Comparison of ENCODE assay signal across 1 cellular context in the genomic region with DNA sequence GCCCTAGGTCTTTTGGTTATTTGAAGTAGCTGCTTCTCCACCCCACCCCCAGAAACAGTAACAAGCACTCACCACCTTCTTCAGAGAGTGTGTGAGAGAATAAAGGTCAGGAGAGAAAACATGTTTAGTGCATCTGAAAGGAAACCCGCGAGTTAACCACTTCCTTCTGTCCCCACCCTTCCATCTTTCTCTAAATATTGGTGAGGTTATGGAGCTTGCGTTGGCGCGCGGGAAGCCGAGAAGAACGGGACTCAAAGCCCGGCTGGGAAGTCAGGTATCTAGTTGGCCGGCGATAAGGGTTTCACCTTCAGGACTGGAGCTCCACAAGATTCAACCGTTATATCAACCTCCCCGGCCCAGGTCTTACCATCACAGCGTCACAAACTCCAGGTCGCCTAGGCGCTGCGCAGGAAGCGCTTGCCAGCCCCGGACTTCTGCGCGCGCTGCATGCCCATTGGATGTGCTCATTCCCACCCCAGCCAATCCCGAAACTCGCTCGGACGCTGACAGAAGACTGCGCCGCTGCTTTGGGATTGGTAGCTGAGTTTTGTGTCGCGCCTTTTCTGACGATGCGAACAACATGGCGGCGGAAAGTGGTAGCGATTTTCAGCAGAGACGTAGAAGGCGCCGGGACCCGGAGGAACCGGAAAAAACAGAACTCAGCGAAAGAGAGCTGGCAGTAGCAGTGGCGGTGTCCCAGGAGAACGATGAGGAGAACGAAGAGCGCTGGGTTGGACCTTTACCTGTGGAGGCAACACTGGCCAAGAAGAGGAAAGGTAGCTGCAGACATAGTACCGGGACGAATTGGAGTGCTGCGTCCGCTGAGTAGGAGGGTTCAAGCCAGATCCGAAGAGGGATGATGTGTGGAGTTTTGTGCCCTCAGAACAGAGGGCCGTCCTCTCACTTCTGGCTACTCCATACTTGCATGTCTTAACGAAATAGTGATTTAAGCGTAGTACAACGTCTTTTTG.
A peak's percentile ranks its signal among the peaks of the same experiment; 100 is the strongest.
TF ChIP-seq lines count a peak whose summit lies in the region.

A gene with protein sequence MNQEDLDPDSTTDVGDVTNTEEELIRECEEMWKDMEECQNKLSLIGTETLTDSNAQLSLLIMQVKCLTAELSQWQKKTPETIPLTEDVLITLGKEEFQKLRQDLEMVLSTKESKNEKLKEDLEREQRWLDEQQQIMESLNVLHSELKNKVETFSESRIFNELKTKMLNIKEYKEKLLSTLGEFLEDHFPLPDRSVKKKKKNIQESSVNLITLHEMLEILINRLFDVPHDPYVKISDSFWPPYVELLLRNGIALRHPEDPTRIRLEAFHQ (minus strand): TSS at position 438 of the 971 bp plus-strand sequence. CDS start 8,261 bp downstream, outside the sequence.
A gene (plus strand): TSS at position 566 of the 971 bp plus-strand sequence. CDS start 15 bp downstream, at position 581.

TF ChIP-seq in HepG2, 621 proteins besides CTCF, POLR2A, EP300 and RAD21 (continued from another document and continues in another):
- TF ChIP-seq, protein P1, sequence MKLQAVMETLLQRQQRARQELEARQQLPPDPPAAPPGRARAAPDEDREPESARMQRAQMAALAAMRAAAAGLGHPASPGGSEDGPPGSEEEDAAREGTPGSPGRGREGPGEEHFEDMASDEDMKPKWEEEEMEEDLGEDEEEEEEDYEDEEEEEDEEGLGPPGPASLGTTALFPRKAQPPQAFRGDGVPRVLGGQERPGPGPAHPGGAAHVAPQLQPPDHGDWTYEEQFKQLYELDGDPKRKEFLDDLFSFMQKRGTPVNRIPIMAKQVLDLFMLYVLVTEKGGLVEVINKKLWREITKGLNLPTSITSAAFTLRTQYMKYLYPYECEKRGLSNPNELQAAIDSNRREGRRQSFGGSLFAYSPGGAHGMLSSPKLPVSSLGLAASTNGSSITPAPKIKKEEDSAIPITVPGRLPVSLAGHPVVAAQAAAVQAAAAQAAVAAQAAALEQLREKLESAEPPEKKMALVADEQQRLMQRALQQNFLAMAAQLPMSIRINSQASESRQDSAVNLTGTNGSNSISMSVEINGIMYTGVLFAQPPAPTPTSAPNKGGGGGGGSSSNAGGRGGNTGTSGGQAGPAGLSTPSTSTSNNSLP (IDR thresholded peaks at IDR 0.05; ENCODE audit: low read depth, low read length): no peak
- no peak for TF ChIP-seq SKI (IDR thresholded peaks at IDR 0.05; ENCODE audit: partially characterized antibody)
- TF ChIP-seq, protein P2, sequence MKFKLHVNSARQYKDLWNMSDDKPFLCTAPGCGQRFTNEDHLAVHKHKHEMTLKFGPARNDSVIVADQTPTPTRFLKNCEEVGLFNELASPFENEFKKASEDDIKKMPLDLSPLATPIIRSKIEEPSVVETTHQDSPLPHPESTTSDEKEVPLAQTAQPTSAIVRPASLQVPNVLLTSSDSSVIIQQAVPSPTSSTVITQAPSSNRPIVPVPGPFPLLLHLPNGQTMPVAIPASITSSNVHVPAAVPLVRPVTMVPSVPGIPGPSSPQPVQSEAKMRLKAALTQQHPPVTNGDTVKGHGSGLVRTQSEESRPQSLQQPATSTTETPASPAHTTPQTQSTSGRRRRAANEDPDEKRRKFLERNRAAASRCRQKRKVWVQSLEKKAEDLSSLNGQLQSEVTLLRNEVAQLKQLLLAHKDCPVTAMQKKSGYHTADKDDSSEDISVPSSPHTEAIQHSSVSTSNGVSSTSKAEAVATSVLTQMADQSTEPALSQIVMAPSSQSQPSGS (CRISPR knock-in tag; IDR thresholded peaks at IDR 0.05): peak; percentile 31; the same call in 1 of the 2 replicates
- no peak for TF ChIP-seq AGO2 (optimal IDR thresholded peaks at IDR 0.05; ENCODE audit: low read depth, low read length)
- TF ChIP-seq, protein P3, sequence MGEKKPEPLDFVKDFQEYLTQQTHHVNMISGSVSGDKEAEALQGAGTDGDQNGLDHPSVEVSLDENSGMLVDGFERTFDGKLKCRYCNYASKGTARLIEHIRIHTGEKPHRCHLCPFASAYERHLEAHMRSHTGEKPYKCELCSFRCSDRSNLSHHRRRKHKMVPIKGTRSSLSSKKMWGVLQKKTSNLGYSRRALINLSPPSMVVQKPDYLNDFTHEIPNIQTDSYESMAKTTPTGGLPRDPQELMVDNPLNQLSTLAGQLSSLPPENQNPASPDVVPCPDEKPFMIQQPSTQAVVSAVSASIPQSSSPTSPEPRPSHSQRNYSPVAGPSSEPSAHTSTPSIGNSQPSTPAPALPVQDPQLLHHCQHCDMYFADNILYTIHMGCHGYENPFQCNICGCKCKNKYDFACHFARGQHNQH (CRISPR knock-in tag; IDR thresholded peaks at IDR 0.05): peak; percentile 71; the same call in 1 of the 2 replicates
- TF ChIP-seq ZSCAN29 (CRISPR knock-in tag; conservative IDR thresholded peaks at IDR 0.05): 0 out of 2 replicates have a peak, but pooled peaks have one; percentile 25
- TF ChIP-seq ATF7 (IDR thresholded peaks at IDR 0.05): no peak
- TF ChIP-seq ATF7 (CRISPR knock-in tag; IDR thresholded peaks at IDR 0.05): no peak
- TF ChIP-seq, protein P4, sequence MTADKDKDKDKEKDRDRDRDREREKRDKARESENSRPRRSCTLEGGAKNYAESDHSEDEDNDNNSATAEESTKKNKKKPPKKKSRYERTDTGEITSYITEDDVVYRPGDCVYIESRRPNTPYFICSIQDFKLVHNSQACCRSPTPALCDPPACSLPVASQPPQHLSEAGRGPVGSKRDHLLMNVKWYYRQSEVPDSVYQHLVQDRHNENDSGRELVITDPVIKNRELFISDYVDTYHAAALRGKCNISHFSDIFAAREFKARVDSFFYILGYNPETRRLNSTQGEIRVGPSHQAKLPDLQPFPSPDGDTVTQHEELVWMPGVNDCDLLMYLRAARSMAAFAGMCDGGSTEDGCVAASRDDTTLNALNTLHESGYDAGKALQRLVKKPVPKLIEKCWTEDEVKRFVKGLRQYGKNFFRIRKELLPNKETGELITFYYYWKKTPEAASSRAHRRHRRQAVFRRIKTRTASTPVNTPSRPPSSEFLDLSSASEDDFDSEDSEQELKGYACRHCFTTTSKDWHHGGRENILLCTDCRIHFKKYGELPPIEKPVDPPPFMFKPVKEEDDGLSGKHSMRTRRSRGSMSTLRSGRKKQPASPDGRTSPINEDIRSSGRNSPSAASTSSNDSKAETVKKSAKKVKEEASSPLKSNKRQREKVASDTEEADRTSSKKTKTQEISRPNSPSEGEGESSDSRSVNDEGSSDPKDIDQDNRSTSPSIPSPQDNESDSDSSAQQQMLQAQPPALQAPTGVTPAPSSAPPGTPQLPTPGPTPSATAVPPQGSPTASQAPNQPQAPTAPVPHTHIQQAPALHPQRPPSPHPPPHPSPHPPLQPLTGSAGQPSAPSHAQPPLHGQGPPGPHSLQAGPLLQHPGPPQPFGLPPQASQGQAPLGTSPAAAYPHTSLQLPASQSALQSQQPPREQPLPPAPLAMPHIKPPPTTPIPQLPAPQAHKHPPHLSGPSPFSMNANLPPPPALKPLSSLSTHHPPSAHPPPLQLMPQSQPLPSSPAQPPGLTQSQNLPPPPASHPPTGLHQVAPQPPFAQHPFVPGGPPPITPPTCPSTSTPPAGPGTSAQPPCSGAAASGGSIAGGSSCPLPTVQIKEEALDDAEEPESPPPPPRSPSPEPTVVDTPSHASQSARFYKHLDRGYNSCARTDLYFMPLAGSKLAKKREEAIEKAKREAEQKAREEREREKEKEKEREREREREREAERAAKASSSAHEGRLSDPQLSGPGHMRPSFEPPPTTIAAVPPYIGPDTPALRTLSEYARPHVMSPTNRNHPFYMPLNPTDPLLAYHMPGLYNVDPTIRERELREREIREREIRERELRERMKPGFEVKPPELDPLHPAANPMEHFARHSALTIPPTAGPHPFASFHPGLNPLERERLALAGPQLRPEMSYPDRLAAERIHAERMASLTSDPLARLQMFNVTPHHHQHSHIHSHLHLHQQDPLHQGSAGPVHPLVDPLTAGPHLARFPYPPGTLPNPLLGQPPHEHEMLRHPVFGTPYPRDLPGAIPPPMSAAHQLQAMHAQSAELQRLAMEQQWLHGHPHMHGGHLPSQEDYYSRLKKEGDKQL (CRISPR knock-in tag; IDR thresholded peaks at IDR 0.05; ENCODE audit: low read depth): no peak
- TF ChIP-seq ZNF788 (CRISPR knock-in tag; IDR thresholded peaks at IDR 0.05; ENCODE audit: borderline replicate concordance): 0 out of 2 replicates have a peak, but pooled peaks have one; percentile 84
- TF ChIP-seq CCAR2 (optimal IDR thresholded peaks at IDR 0.05; ENCODE audit: low read depth, low read length): no peak
- TF ChIP-seq, protein P5, sequence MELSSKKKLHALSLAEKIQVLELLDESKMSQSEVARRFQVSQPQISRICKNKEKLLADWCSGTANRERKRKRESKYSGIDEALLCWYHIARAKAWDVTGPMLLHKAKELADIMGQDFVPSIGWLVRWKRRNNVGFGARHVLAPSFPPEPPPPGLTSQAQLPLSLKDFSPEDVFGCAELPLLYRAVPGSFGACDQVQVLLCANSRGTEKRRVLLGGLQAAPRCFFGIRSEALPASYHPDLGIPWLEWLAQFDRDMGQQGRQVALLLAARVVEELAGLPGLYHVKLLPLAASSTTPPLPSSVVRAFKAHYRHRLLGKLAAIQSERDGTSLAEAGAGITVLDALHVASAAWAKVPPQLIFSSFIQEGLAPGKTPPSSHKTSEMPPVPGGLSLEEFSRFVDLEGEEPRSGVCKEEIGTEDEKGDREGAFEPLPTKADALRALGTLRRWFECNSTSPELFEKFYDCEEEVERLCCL (CRISPR knock-in tag; IDR thresholded peaks at IDR 0.05; ENCODE audit: borderline replicate concordance): no peak
- TF ChIP-seq, protein P6, sequence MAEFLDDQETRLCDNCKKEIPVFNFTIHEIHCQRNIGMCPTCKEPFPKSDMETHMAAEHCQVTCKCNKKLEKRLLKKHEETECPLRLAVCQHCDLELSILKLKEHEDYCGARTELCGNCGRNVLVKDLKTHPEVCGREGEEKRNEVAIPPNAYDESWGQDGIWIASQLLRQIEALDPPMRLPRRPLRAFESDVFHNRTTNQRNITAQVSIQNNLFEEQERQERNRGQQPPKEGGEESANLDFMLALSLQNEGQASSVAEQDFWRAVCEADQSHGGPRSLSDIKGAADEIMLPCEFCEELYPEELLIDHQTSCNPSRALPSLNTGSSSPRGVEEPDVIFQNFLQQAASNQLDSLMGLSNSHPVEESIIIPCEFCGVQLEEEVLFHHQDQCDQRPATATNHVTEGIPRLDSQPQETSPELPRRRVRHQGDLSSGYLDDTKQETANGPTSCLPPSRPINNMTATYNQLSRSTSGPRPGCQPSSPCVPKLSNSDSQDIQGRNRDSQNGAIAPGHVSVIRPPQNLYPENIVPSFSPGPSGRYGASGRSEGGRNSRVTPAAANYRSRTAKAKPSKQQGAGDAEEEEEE (CRISPR knock-in tag; IDR thresholded peaks at IDR 0.05; ENCODE audit: borderline replicate concordance): no peak
- no peak for TF ChIP-seq MIER3 (CRISPR knock-in tag; IDR thresholded peaks at IDR 0.05; ENCODE audit: borderline replicate concordance)
- TF ChIP-seq SMAD1 (CRISPR knock-in tag; IDR thresholded peaks at IDR 0.05; ENCODE audit: borderline replicate concordance, low read depth): peak; percentile 80; the same call in 1 of the 2 replicates
- TF ChIP-seq ETV6 (CRISPR knock-in tag; conservative IDR thresholded peaks at IDR 0.05): no peak; the same call in 1 of the 2 replicates
- no peak for TF ChIP-seq TSC22D2 (CRISPR knock-in tag; IDR thresholded peaks at IDR 0.05; ENCODE audit: borderline replicate concordance)
- TF ChIP-seq PHF20 (CRISPR knock-in tag; IDR thresholded peaks at IDR 0.05): peak; percentile 97
- no peak for TF ChIP-seq RORA (CRISPR knock-in tag; IDR thresholded peaks at IDR 0.05)
- TF ChIP-seq MZF1 (CRISPR knock-in tag; IDR thresholded peaks at IDR 0.05; ENCODE audit: borderline replicate concordance): no peak
- TF ChIP-seq ZNF790 (CRISPR knock-in tag; IDR thresholded peaks at IDR 0.05; ENCODE audit: borderline replicate concordance): no peak; the same call in 1 of the 2 replicates
- no peak for TF ChIP-seq ZNF546 (CRISPR knock-in tag; conservative IDR thresholded peaks at IDR 0.05)
- TF ChIP-seq, protein P7, sequence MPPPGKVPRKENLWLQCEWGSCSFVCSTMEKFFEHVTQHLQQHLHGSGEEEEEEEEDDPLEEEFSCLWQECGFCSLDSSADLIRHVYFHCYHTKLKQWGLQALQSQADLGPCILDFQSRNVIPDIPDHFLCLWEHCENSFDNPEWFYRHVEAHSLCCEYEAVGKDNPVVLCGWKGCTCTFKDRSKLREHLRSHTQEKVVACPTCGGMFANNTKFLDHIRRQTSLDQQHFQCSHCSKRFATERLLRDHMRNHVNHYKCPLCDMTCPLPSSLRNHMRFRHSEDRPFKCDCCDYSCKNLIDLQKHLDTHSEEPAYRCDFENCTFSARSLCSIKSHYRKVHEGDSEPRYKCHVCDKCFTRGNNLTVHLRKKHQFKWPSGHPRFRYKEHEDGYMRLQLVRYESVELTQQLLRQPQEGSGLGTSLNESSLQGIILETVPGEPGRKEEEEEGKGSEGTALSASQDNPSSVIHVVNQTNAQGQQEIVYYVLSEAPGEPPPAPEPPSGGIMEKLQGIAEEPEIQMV (CRISPR knock-in tag; IDR thresholded peaks at IDR 0.05; ENCODE audit: low read depth): no peak; the same call in none of the 2 replicates
- TF ChIP-seq HDAC6 (IDR thresholded peaks at IDR 0.05; ENCODE audit: low read depth, low read length): no peak
- 0 out of 2 replicates have a peak, but pooled peaks have one; percentile 43 for TF ChIP-seq ZNF761 (CRISPR knock-in tag; conservative IDR thresholded peaks at IDR 0.05)
- TF ChIP-seq, protein P8, sequence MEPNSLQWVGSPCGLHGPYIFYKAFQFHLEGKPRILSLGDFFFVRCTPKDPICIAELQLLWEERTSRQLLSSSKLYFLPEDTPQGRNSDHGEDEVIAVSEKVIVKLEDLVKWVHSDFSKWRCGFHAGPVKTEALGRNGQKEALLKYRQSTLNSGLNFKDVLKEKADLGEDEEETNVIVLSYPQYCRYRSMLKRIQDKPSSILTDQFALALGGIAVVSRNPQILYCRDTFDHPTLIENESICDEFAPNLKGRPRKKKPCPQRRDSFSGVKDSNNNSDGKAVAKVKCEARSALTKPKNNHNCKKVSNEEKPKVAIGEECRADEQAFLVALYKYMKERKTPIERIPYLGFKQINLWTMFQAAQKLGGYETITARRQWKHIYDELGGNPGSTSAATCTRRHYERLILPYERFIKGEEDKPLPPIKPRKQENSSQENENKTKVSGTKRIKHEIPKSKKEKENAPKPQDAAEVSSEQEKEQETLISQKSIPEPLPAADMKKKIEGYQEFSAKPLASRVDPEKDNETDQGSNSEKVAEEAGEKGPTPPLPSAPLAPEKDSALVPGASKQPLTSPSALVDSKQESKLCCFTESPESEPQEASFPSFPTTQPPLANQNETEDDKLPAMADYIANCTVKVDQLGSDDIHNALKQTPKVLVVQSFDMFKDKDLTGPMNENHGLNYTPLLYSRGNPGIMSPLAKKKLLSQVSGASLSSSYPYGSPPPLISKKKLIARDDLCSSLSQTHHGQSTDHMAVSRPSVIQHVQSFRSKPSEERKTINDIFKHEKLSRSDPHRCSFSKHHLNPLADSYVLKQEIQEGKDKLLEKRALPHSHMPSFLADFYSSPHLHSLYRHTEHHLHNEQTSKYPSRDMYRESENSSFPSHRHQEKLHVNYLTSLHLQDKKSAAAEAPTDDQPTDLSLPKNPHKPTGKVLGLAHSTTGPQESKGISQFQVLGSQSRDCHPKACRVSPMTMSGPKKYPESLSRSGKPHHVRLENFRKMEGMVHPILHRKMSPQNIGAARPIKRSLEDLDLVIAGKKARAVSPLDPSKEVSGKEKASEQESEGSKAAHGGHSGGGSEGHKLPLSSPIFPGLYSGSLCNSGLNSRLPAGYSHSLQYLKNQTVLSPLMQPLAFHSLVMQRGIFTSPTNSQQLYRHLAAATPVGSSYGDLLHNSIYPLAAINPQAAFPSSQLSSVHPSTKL (CRISPR knock-in tag; IDR thresholded peaks at IDR 0.05): peak; percentile 51
